In the genomic region with DNA sequence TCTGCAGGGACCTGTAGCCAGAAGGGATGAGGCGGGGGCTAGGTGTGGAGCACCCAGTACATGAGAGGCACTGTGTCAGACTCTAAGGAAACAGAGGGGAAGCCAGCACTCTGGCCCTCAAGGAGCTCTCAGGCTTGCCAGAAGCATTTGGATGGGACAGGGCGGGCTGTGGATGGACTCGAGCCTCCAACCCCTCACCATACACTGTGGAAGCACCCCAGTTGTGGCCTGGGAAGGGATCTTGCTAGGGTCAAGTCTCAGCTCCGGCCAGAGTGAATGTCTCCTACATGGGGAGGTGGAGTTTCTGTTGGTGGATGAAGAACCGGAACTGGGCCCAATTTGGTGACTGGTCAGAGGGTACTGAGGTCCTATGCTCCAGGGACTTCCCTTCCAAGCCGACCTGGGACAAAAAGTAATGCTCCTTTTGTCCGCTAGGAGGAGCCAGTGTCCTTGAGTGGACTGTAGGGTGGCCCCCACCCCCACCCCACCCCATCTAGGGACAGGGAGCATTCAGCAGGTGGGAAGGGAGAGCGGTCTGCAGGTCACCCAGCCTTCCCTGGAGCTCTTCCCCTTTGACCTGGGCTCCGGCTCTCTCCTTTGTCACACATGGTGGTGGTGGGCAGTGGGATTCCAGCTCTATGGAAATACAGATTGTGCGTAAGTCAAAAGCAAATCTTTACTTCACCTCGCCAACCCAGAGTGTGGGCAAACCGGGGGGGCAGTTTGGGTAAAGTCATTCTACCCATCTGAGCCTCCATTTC, we compare ENCODE assay signal across 8 cellular contexts. TPM values are rescaled to one million over a fixed set of nuclear protein-coding genes. Genes with fewer than 3 reads are reported as not detected.
DNase-seq lines count a peak whose midpoint lies in the region; ATAC-seq, FAIRE-seq and TF ChIP-seq lines count a peak whose summit lies in the region.

No MANE protein-coding gene starts in this region.

- 0 out of 2 replicates have a peak overlapping the region, but pooled peaks have one; percentile 11 for H2AFZ ChIP-seq in H1 (ENCODE audit: low read length)

- 65% methylated on average over 11 of the region's 12 CpGs; no CpG with 5 or more reads in 1 of the 2 experiments for WGBS in H1 (ENCODE audit: extremely low coverage in 1 of 2, insufficient coverage in 1 of 2, insufficient read length in 1 of 2, insufficient replicate concordance in 2 of 2, low coverage in 1 of 2, low lambda C conversion rate in 2 of 2, missing lambda C conversion rate in 1 of 2), 2 experiments

- no peak for ATAC-seq in GM21367 (IDR thresholded peaks at IDR 0.05; ENCODE audit: unreplicated experiment)

- H2BK12ac ChIP-seq in H1 (ENCODE audit: low read depth, low read length): peak overlapping the region; percentile 5; the same call in 1 of the 2 replicates

- H3K27me3 ChIP-seq in MG63 (peaks cover 4% of the 10 kb centered on the region), H1 (replicated peaks in 1 of 4; ENCODE audit: control insufficient read depth in 3 of 4, extremely low read depth in 1 of 4, insufficient read depth in 3 of 4, low read length in 3 of 4) (peaks cover 0 to 15% (median 4%) of the 10 kb centered on the region in 4 experiments; a peak in 3 of 7 replicates), vagina (no peaks in the 10 kb centered on the region)

- no peaks in the 10 kb centered on the region for H3K79me2 ChIP-seq in H1 (ENCODE audit: control insufficient read depth in 1 of 2, insufficient read depth in 2 of 2, low read length in 2 of 2)

- POLR2A ChIA-PET in H1 (lab: Charles Lee; ENCODE audit: partially characterized antibody): interaction anchor here (0.6 to 1.8 kb wide), 4 partner anchors 61 to 242 kb away, joined by 3 to 4 read pairs (median 4); a partner anchor contains a TSS

- H2BK120ac ChIP-seq in H1 (replicated peaks; ENCODE audit: low read depth, low read length): no peak overlapping the region

- no peak overlapping the region for H3K4me3 Mint-ChIP-seq in activated CD4-positive, alpha-beta T cell treated with anti-CD3 and anti-CD28 coated beads, Interleukin-2, amount 10 ng/mL, durations not matched to agents 24 days and 14 days
- no peak overlapping the region for H3K4me3 Mint-ChIP-seq in mesothelial cell of epicardium

- H4K20me1 ChIP-seq in H1 (replicated peaks in 1 of 2; ENCODE audit: control insufficient read depth in 1 of 2, insufficient read depth in 2 of 2, low read length in 2 of 2): no peaks in the 10 kb centered on the region

- H3K36me3 Mint-ChIP-seq in activated CD4-positive, alpha-beta T cell treated with anti-CD3 and anti-CD28 coated beads, Interleukin-2, amount 10 ng/mL, durations not matched to agents 24 days and 14 days (ENCODE audit: low read depth): no peaks in the 10 kb centered on the region
- H3K36me3 Mint-ChIP-seq in mesothelial cell of epicardium: no peaks in the 10 kb centered on the region

- H3K9me3 ChIP-seq in MG63: no peaks in the 10 kb centered on the region
- no peaks in the 10 kb centered on the region for H3K9me3 ChIP-seq in H1 (ENCODE audit: insufficient read depth in 2 of 2, low read depth in 1 of 2, low read length in 1 of 2)
- H3K9me3 ChIP-seq in vagina: no peaks in the 10 kb centered on the region

- no peak overlapping the region; a peak in 1 of 7 replicates for H3K9ac ChIP-seq in H1 (replicated peaks in 1 of 4; ENCODE audit: extremely low read depth in 1 of 4, low read depth in 3 of 4, low read length in 3 of 4)

- peaks cover 33% of the 10 kb centered on the region for H3K27me3 Mint-ChIP-seq in activated CD4-positive, alpha-beta T cell treated with anti-CD3 and anti-CD28 coated beads, Interleukin-2, amount 10 ng/mL, durations not matched to agents 24 days and 14 days
- peaks cover 33% of the 10 kb centered on the region for H3K27me3 Mint-ChIP-seq in mesothelial cell of epicardium (ENCODE audit: low read depth)

- H3K27ac Mint-ChIP-seq in activated CD4-positive, alpha-beta T cell treated with anti-CD3 and anti-CD28 coated beads, Interleukin-2, amount 10 ng/mL, durations not matched to agents 24 days and 14 days: no peak overlapping the region
- H3K27ac Mint-ChIP-seq in mesothelial cell of epicardium: no peak overlapping the region

- no peaks in the 10 kb centered on the region for H3K4me1 Mint-ChIP-seq in activated CD4-positive, alpha-beta T cell treated with anti-CD3 and anti-CD28 coated beads, Interleukin-2, amount 10 ng/mL, durations not matched to agents 24 days and 14 days
- peaks cover 24% of the 10 kb centered on the region for H3K4me1 Mint-ChIP-seq in mesothelial cell of epicardium

- peak; percentile 78 to 86 (median 82) for TF ChIP-seq CTCF in H1 (IDR thresholded peaks at IDR 0.05; ENCODE audit: control extremely low read depth in 1 of 3, insufficient read depth in 1 of 3, low read depth in 1 of 3, low read length in 3 of 3)
- peak; percentile 90 for TF ChIP-seq CTCF in mesothelial cell of epicardium (IDR thresholded peaks at IDR 0.05; ENCODE audit: unreplicated experiment)
- TF ChIP-seq CTCF in vagina (IDR thresholded peaks at IDR 0.05): peak in 2 of 3 experiments; percentile 16 to 54

- H3K14ac ChIP-seq in H1 (ENCODE audit: insufficient read length): no peak overlapping the region

- peak; percentile 66 for FAIRE-seq in H1 (lab: Jason Lieb, UNC)

- H3K18ac ChIP-seq in H1 (ENCODE audit: extremely low read depth, low read length): 0 out of 2 replicates have a peak overlapping the region, but pooled peaks have one; percentile 43

- H4K91ac ChIP-seq in H1 (replicated peaks; ENCODE audit: insufficient read length, low read length): no peak overlapping the region

- CTCF ChIA-PET in H1 (lab: Charles Lee; ENCODE audit: partially characterized antibody): interaction anchor here (0.6 to 10.4 kb wide), 48 partner anchors 9 to 563 kb away, joined by 3 to 146 read pairs (median 5); a partner anchor contains a TSS

- no peaks in the 10 kb centered on the region for H3K9me3 Mint-ChIP-seq in activated CD4-positive, alpha-beta T cell treated with anti-CD3 and anti-CD28 coated beads, Interleukin-2, amount 10 ng/mL, durations not matched to agents 24 days and 14 days
- no peaks in the 10 kb centered on the region for H3K9me3 Mint-ChIP-seq in mesothelial cell of epicardium

- no peak overlapping the region for H3K56ac ChIP-seq in H1 (replicated peaks; ENCODE audit: insufficient read length, low read depth, low read length)

- H4K5ac ChIP-seq in H1 (ENCODE audit: insufficient read length, low read depth, low read length): no peak overlapping the region

- peak; percentile 88 to 90 for TF ChIP-seq RAD21 in H1 (IDR thresholded peaks at IDR 0.05 in 1 of 2, conservative IDR thresholded peaks at IDR 0.05 in 1 of 2; ENCODE audit: low read depth in 2 of 2, low read length in 2 of 2)

- H2BK5ac ChIP-seq in H1 (ENCODE audit: low read depth, low read length): no peak overlapping the region

- peak; percentile 34 to 39 for DNase-seq in NCI-H2081 (lab: John Stamatoyannopoulos, UW)
- no peak for DNase-seq in NCI-H2081 treated with DMSO at 0.1 percent for 48 hours (lab: John Stamatoyannopoulos, UW)
- DNase-seq in MG63: peak; percentile 45
- DNase-seq in activated CD4-positive, alpha-beta T cell treated with anti-CD3 and anti-CD28 coated beads, Interleukin-2, amount 10 ng/mL, durations not matched to agents 24 days and 14 days: peak; percentile 81
- DNase-seq in H1 (ENCODE audit: low read depth in 1 of 2, low spot score in 2 of 2): peak; percentile 38 to 87
- DNase-seq in mesothelial cell of epicardium (ENCODE audit: low spot score in 2 of 2, unreplicated experiment in 2 of 2): no peak
- no peak for DNase-seq in vagina (ENCODE audit: extremely low spot score in 2 of 2)

- no peak overlapping the region for H3K4ac ChIP-seq in H1 (replicated peaks; ENCODE audit: insufficient read length, low read depth, low read length)

- H2AK5ac ChIP-seq in H1 (ENCODE audit: low read depth, low read length): no peak overlapping the region; the same call in 1 of the 2 replicates

- peaks cover 0 to 26% (median 12%) of the 10 kb centered on the region in 4 experiments; a peak in 6 of 7 replicates for H3K4me1 ChIP-seq in H1 (replicated peaks in 1 of 4; ENCODE audit: control insufficient read depth in 3 of 4, insufficient read depth in 4 of 4, low read length in 3 of 4)
- H3K4me1 ChIP-seq in vagina: no peaks in the 10 kb centered on the region

- H3K36me3 ChIP-seq in MG63 (no peaks in the 10 kb centered on the region), H1 (ENCODE audit: control insufficient read depth in 2 of 4, insufficient read depth in 4 of 4, low read length in 3 of 4) (no peaks in the 10 kb centered on the region), vagina (no peaks in the 10 kb centered on the region)

- TF ChIP-seq EP300 in H1 (IDR thresholded peaks at IDR 0.05; ENCODE audit: borderline replicate concordance in 1 of 2, low read depth in 2 of 2, low read length in 2 of 2): no peak; a peak in 1 of 3 replicates

- no peak overlapping the region for H3K4me2 ChIP-seq in H1 (ENCODE audit: insufficient read depth in 1 of 2, low read depth in 2 of 2, low read length in 2 of 2)

- H3K27ac ChIP-seq in H1 (ENCODE audit: low read depth, low read length) (no peak overlapping the region), vagina (no peak overlapping the region)

- H2BK20ac ChIP-seq in H1 (ENCODE audit: low read length): no peak overlapping the region

- no peak overlapping the region for H2BK15ac ChIP-seq in H1 (ENCODE audit: low read length)

- H3K4me3 ChIP-seq in MG63 (no peak overlapping the region), H1 (ENCODE audit: extremely low read depth in 1 of 4, insufficient read depth in 2 of 4, low read depth in 3 of 4, low read length in 4 of 4) (no peak overlapping the region), vagina (no peak overlapping the region)

- H3K23ac ChIP-seq in H1 (ENCODE audit: insufficient read length): no peak overlapping the region

- no peak for TF ChIP-seq POLR2A in H1 (IDR thresholded peaks at IDR 0.05; ENCODE audit: control extremely low read depth in 1 of 2, low read depth in 2 of 2, low read length in 2 of 2)
- TF ChIP-seq POLR2A in vagina (IDR thresholded peaks at IDR 0.05): no peak

- intact Hi-C loops in activated CD4-positive, alpha-beta T cell treated with anti-CD3 and anti-CD28 coated beads, Interleukin-2, amount 10 ng/mL, durations not matched to agents 24 days and 14 days (cut with micrococcal nuclease): loop anchor here (1.0 kb wide), 1 partner anchor 121 kb away; no protein-coding TSS in a partner anchor
- intact Hi-C loops in vagina (cut with DNase I): loop anchor here (5.0 kb wide), 2 partner anchors 112 to 122 kb away; no protein-coding TSS in a partner anchor

- H4K8ac ChIP-seq in H1 (ENCODE audit: extremely low read depth, insufficient read depth, low read length): no peak overlapping the region

- H3K23me2 ChIP-seq in H1 (ENCODE audit: low read depth, low read length): peaks cover 7% of the 10 kb centered on the region; the same call in 1 of the 2 replicates

- H3K79me1 ChIP-seq in H1 (ENCODE audit: low read depth, low read length): no peaks in the 10 kb centered on the region

RNA-seq across cellular contexts. Expression of a gene that starts 20.3 kb away (rescaled TPM):
- 179 and 303 TPM in 2 replicates for total RNA-seq in MG63 (2014; rRNA removed; shearing (Covaris generic); ENCODE audit: low replicate concordance)
- total RNA-seq in activated CD4-positive, alpha-beta T cell treated with anti-CD3 and anti-CD28 coated beads, Interleukin-2, amount 10 ng/mL, durations not matched to agents 24 days and 14 days: 440 and 448 TPM in 2 replicates
- total RNA-seq in H1 (2021; fragmentation: NEBNext Ultra II Directional; extraction: Animal tissue kit (Norgen Biotek cat#: 25700)): 386 and 401 TPM in 2 replicates
- 419 and 597 TPM in 2 replicates for polyA plus RNA-seq in H1 (2011; rRNA removed)
- polyA plus RNA-seq in H1 (2011; cell fraction: cytosol; rRNA removed): 510 TPM
- 402 TPM for polyA plus RNA-seq in H1 (2011; cell fraction: nucleus; rRNA removed)
- polyA plus RNA-seq in H1 (2012, experiment 1 of 2): 394 to 508 TPM (median 469 TPM) in 4 replicates
- 401 TPM for polyA plus RNA-seq in H1 (2012, experiment 2 of 2)
- polyA plus RNA-seq in H1 (2013, experiment 1 of 2): 170 TPM
- 179 TPM for polyA plus RNA-seq in H1 (2013, experiment 2 of 2)
- polyA minus RNA-seq in H1 (2011; rRNA and poly(A)+ RNA removed): 690 and 757 TPM in 2 replicates
- 130 TPM for polyA minus RNA-seq in H1 (2011; cell fraction: cytosol; rRNA and poly(A)+ RNA removed)
- 90.2 TPM for polyA minus RNA-seq in H1 (2011; cell fraction: nucleus; rRNA and poly(A)+ RNA removed)
- total RNA-seq in mesothelial cell of epicardium: 136 to 147 TPM (median 144 TPM) in 3 replicates
- 58.7 TPM for total RNA-seq in vagina

Comparison
In these comparisons a context has a peak if more than half of its experiments do, and no peak if none do; other contexts are left out.
1. DNase-seq: peak in NCI-H2081 (2 of 2), MG63 (single experiment), activated CD4-positive, alpha-beta T cell treated with anti-CD3 and anti-CD28 coated beads, Interleukin-2, amount 10 ng/mL, durations not matched to agents 24 days and 14 days (single experiment) and H1 (2 of 2); none in NCI-H2081 treated with DMSO at 0.1 percent for 48 hours (single experiment), mesothelial cell of epicardium (0 of 2) and vagina (0 of 2).
2. CTCF ChIP-seq: peak in every context shown above with its lines; median percentile 90 in mesothelial cell of epicardium; 82 in H1; 35 in vagina.